ENCODE assay signal across 23 cellular contexts in the genomic region with DNA sequence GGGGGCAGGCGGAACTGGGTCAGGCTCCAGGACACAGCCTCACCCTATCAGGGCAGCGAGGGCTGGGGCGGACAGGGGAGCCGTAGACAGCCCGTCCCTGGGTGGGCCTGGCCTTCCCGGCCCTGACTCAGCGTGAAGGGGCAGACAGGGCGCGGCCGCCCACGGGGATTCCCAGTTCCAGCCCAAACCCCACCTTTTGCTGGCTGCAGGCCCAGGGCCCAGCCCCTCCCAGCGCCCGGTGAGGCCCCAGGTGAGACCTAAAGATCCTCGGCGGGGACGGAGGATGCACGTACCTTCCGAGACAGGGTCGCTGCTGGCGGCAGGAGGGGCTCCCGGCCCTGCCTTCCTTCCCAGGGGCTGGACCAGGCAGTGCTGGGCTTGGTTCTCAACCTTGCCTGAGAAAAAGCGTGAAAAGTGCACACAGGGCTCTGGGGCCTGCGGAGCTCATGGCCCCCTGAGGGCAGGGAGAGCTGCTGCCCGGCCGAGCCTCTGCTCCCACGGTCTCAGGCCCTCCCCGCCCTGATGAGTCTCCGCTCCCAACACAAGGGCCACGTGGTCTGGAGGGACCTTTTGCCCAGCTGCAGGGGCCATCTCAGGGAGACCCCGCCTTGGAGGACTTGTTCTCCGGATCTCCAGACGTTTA. TPM values are rescaled to one million over a fixed set of nuclear protein-coding genes. Genes with fewer than 3 reads are reported as not detected.
DNase-seq lines count a peak whose midpoint lies in the region; ATAC-seq, FAIRE-seq and TF ChIP-seq lines count a peak whose summit lies in the region.
"Had no signal": no experiment of that assay in that cellular context is flagged by ENCODE, and none has a peak within 500 bp of the region (broad histone marks: within the 10 kb centered on the region; RNA-seq: fewer than 3 reads in every experiment).

No MANE protein-coding gene starts in this region.

- in situ Hi-C loops in K562 (cut with MboI), result no loop called here
- in situ Hi-C loops in HepG2 (cut with HindIII; ENCODE audit: extremely low pct_ligation_motif_present, low pct_unique_long_range_greater_than_20kb), result no loop called here
- in situ Hi-C loops in transverse colon (cut with MboI; ENCODE audit: low pct_ligation_motif_present in 1 of 4, low pct_unique_long_range_greater_than_20kb in 1 of 4, low sequenced_read_pairs in 3 of 4), result no loop called here

- peaks cover 61 to 66% of the 10 kb centered on the region in 2 experiments for H3K27me3 ChIP-seq in K562 (ENCODE audit: control insufficient read depth in 2 of 2, insufficient read depth in 2 of 2, low read length in 2 of 2)
- H3K27me3 ChIP-seq in HepG2 (ENCODE audit: control insufficient read depth in 1 of 2, insufficient read depth in 2 of 2, low read length in 2 of 2), result peaks cover 0 to 5% of the 10 kb centered on the region in 2 experiments; a peak in 1 of 5 replicates
- H3K27me3 ChIP-seq in transverse colon, result no peaks in the 10 kb centered on the region
- H3K27me3 ChIP-seq: neutrophil, thyroid gland had no signal

- H3K4me1 ChIP-seq in K562 (replicated peaks in 1 of 2; ENCODE audit: control insufficient read depth in 2 of 2, insufficient read depth in 2 of 2, low read length in 2 of 2), result peaks cover 0 to 42% of the 10 kb centered on the region in 2 experiments; a peak in 3 of 5 replicates
- H3K4me1 ChIP-seq in HepG2 (ENCODE audit: insufficient read depth, low read length), result peaks cover 60% of the 10 kb centered on the region
- H3K4me1 ChIP-seq in transverse colon, result peaks cover 0 to 26% (median 17%) of the 10 kb centered on the region in 4 donors
- H3K4me1 ChIP-seq: sigmoid colon, thyroid gland had no signal

- no peak overlapping the region for H3K27ac Mint-ChIP-seq in activated CD4-positive, alpha-beta T cell treated with anti-CD3 and anti-CD28 coated beads for 36 hours
- H3K27ac Mint-ChIP-seq: IgD-negative memory B cell had no signal

- no peak for TF ChIP-seq CTCF in K562 (IDR thresholded peaks at IDR 0.05 in 2 of 3, conservative IDR thresholded peaks at IDR 0.05 in 1 of 3; ENCODE audit: insufficient read depth in 2 of 3, low read depth in 1 of 3, low read length in 3 of 3)
- TF ChIP-seq CTCF in HepG2 (CRISPR knock-in tag; IDR thresholded peaks at IDR 0.05), result no peak
- TF ChIP-seq CTCF in transverse colon (IDR thresholded peaks at IDR 0.05), result no peak

- no peaks in the 10 kb centered on the region for H3K27me3 Mint-ChIP-seq in activated CD4-positive, alpha-beta T cell treated with anti-CD3 and anti-CD28 coated beads for 36 hours

- 24% methylated on average over 32 of the region's 32 CpGs for WGBS in K562 (ENCODE audit: insufficient coverage, low coverage, missing lambda C conversion rate)
- WGBS in HepG2 (ENCODE audit: low lambda C conversion rate), result 35% methylated on average over 6 of the region's 32 CpGs
- WGBS in transverse colon (ENCODE audit: low coverage in 1 of 2), 2 donors, result 42% methylated on average over 23 of the region's 32 CpGs; no CpG with 5 or more reads in 1 of the 2 donors

- H2AFZ ChIP-seq in K562 (ENCODE audit: low read depth, low read length) (peak overlapping the region; percentile 34), HepG2 (ENCODE audit: low read length) (no peak overlapping the region)

- H4K20me1 ChIP-seq in K562 (replicated peaks; ENCODE audit: control insufficient read depth, insufficient read depth, low read length) (peaks cover 8% of the 10 kb centered on the region; the same call in 1 of the 2 replicates), HepG2 (ENCODE audit: insufficient read depth, low read length) (no peaks in the 10 kb centered on the region)

- no peaks in the 10 kb centered on the region for H3K36me3 ChIP-seq in K562 (ENCODE audit: control insufficient read depth, insufficient read depth, low read length)
- H3K36me3 ChIP-seq in HepG2 (replicated peaks in 1 of 2; ENCODE audit: control insufficient read depth in 1 of 2, insufficient read depth in 2 of 2, low read length in 2 of 2), result no peaks in the 10 kb centered on the region
- H3K36me3 ChIP-seq in transverse colon, result no peaks in the 10 kb centered on the region
- H3K36me3 ChIP-seq: neutrophil, sigmoid colon, thyroid gland had no signal

- DNase-seq in NCI-H748 (lab: John Stamatoyannopoulos, UW; ENCODE audit: unreplicated experiment) (peak; percentile 14), NCI-H748 treated with DMSO at 0.1 percent for 48 hours (lab: John Stamatoyannopoulos, UW) (no peak), K562 (ENCODE audit: extremely low read depth in 1 of 4, low spot score in 3 of 4) (peak in 2 of 4 experiments; percentile 79 to 82), HepG2 (ENCODE audit: low spot score) (no peak), transverse colon (peak; percentile 80), AG08396 (ENCODE audit: low spot score) (no peak)
- no peak for DNase-seq in activated CD4-positive, alpha-beta T cell treated with anti-CD3 and anti-CD28 coated beads for 36 hours
- DNase-seq: activated gamma-delta T cell treated with Interleukin-2 at 50 U/mL for 16 hours; anterior cingulate cortex; immature natural killer cell; NCI-H1048; NCI-H2171 treated with DMSO at 0.1 percent for 48 hours; SHP77 treated with DMSO at 0.1 percent for 48 hours; sigmoid colon; stimulated activated CD4-positive, alpha-beta T cell treated with anti-CD3 and anti-CD28 coated beads, Interleukin-4, amount 100 ng/mL, for 1 hour; T-helper 9 cell; thyroid gland had no signal

- H3K79me2 ChIP-seq in K562 (ENCODE audit: control insufficient read depth, insufficient read depth, low read length) (no peaks in the 10 kb centered on the region), HepG2 (ENCODE audit: insufficient read depth, low read length) (no peaks in the 10 kb centered on the region)

- TF ChIP-seq POLR2A in K562 (conservative IDR thresholded peaks at IDR 0.05), result no peak
- no peak for TF ChIP-seq POLR2A in HepG2 (IDR thresholded peaks at IDR 0.05; ENCODE audit: insufficient read depth in 1 of 2, low read depth in 2 of 2, low read length in 2 of 2)
- no peak for TF ChIP-seq POLR2A in transverse colon (IDR thresholded peaks at IDR 0.05)

- H3K4me3 ChIP-seq in K562 (no peak overlapping the region), HepG2 (replicated peaks in 1 of 3; ENCODE audit: insufficient read depth in 1 of 3, low read depth in 2 of 3, low read length in 3 of 3) (peak overlapping the region; percentile 45 to 76 (median 56); a peak in 5 of 6 replicates), transverse colon (no peak overlapping the region)
- H3K4me3 ChIP-seq: sigmoid colon, thyroid gland had no signal

- CTCF ChIA-PET in K562 (lab: Yijun Ruan, JAX; ENCODE audit: low intra/inter-chr PET ratio) (no interaction called here), HepG2 (lab: Yijun Ruan, JAX; ENCODE audit: low intra/inter-chr PET ratio, low total read pairs) (no interaction called here)
- CTCF ChIA-PET in activated CD4-positive, alpha-beta T cell treated with anti-CD3 and anti-CD28 coated beads for 36 hours (lab: Charles Lee), result interaction anchor here (0.6 kb wide), 1 partner anchor 23 kb away, joined by 3 read pairs; no protein-coding TSS in a partner anchor

- TF ChIP-seq EP300 in K562 (IDR thresholded peaks at IDR 0.05; ENCODE audit: low read length), result no peak
- no peak for TF ChIP-seq EP300 in HepG2 (IDR thresholded peaks at IDR 0.05; ENCODE audit: low read depth in 2 of 2, low read length in 2 of 2)
- no peak for TF ChIP-seq EP300 in HepG2 (CRISPR knock-in tag; IDR thresholded peaks at IDR 0.05; ENCODE audit: borderline replicate concordance)
- TF ChIP-seq EP300 in transverse colon (IDR thresholded peaks at IDR 0.05; ENCODE audit: low read depth), result no peak

- H3K9me3 Mint-ChIP-seq in activated CD4-positive, alpha-beta T cell treated with anti-CD3 and anti-CD28 coated beads for 36 hours (ENCODE audit: low read depth), result no peaks in the 10 kb centered on the region
- H3K9me3 Mint-ChIP-seq: IgD-negative memory B cell, immature natural killer cell had no signal

- no peaks in the 10 kb centered on the region for H3K9me1 ChIP-seq in K562 (ENCODE audit: control insufficient read depth, insufficient read depth, low read length)

- intact Hi-C loops in K562 (cut with micrococcal nuclease), result no loop called here
- intact Hi-C loops in HepG2 (cut with micrococcal nuclease; ENCODE audit: unreplicated experiment), result no loop called here
- intact Hi-C loops in transverse colon (cut with DNase I; ENCODE audit: low total_unique reads), result no loop called here
- intact Hi-C loops in activated CD4-positive, alpha-beta T cell treated with anti-CD3 and anti-CD28 coated beads for 36 hours (cut with DNase I, micrococcal nuclease), result no loop called here

- H3K9ac ChIP-seq in K562 (ENCODE audit: insufficient read depth in 1 of 2, low read depth in 2 of 2, low read length in 2 of 2) (peak overlapping the region in 1 of 2 experiments; percentile 9; a peak in 2 of 4 replicates), HepG2 (ENCODE audit: insufficient read depth, low read depth, low read length) (peak overlapping the region; percentile 66)

- no peak for TF ChIP-seq RAD21 in K562 (CRISPR knock-in tag; conservative IDR thresholded peaks at IDR 0.05 in 1 of 2, IDR thresholded peaks at IDR 0.05 in 1 of 2)
- TF ChIP-seq RAD21 in HepG2 (CRISPR knock-in tag; IDR thresholded peaks at IDR 0.05), result no peak

- POLR2A ChIA-PET in K562 (lab: Yijun Ruan, JAX), result no interaction called here
- POLR2A ChIA-PET in HepG2 (lab: Yijun Ruan, JAX), result no interaction called here
- POLR2A ChIA-PET in activated CD4-positive, alpha-beta T cell treated with anti-CD3 and anti-CD28 coated beads for 36 hours (lab: Charles Lee), result no interaction called here

- H3K4me2 ChIP-seq in K562 (ENCODE audit: insufficient read depth, low read length) (no peak overlapping the region), HepG2 (ENCODE audit: low read depth, low read length) (peak overlapping the region; percentile 86)

- ATAC-seq in K562 (peak; percentile 20), HepG2 (peak; percentile 60), HG03565 (IDR thresholded peaks at IDR 0.05; ENCODE audit: unreplicated experiment) (no peak)
- ATAC-seq in activated CD4-positive, alpha-beta T cell treated with anti-CD3 and anti-CD28 coated beads for 36 hours, result no peak

- no peak for FAIRE-seq in K562 (lab: Jason Lieb, UNC)
- FAIRE-seq in HepG2 (lab: Jason Lieb, UNC), result no peak
- FAIRE-seq: endothelial cell of umbilical vein had no signal

- 0 out of 2 replicates have a peak, but pooled peaks cover 3% of the 10 kb centered on the region for H3K9me3 ChIP-seq in K562 (replicated peaks; ENCODE audit: control insufficient read depth, insufficient read depth, low read depth, low read length)
- H3K9me3 ChIP-seq in HepG2 (ENCODE audit: low read length), result no peaks in the 10 kb centered on the region
- no peaks in the 10 kb centered on the region for H3K9me3 ChIP-seq in transverse colon
- H3K9me3 ChIP-seq: neutrophil, sigmoid colon, thyroid gland had no signal

- no peaks in the 10 kb centered on the region for H3K36me3 Mint-ChIP-seq in activated CD4-positive, alpha-beta T cell treated with anti-CD3 and anti-CD28 coated beads for 36 hours (ENCODE audit: low read depth)
- H3K36me3 Mint-ChIP-seq: immature natural killer cell had no signal

- H3K4me1 Mint-ChIP-seq in activated CD4-positive, alpha-beta T cell treated with anti-CD3 and anti-CD28 coated beads for 36 hours, result no peaks in the 10 kb centered on the region
- H3K4me1 Mint-ChIP-seq: IgD-negative memory B cell had no signal

- BruUV-seq in K562 (replicated peaks; lab: Mats Ljungman, UMichigan) (no TSS peak), HepG2 (replicated peaks; lab: Mats Ljungman, UMichigan) (no TSS peak)

- no peak overlapping the region for H3K4me3 Mint-ChIP-seq in activated CD4-positive, alpha-beta T cell treated with anti-CD3 and anti-CD28 coated beads for 36 hours
- H3K4me3 Mint-ChIP-seq: IgD-negative memory B cell, immature natural killer cell had no signal

- H3K27ac ChIP-seq in K562 (ENCODE audit: extremely low read depth, low read depth, low read length) (no peak overlapping the region), HepG2 (ENCODE audit: extremely low read length, insufficient read depth, low read length) (no peak overlapping the region), transverse colon (no peak overlapping the region)
- H3K27ac ChIP-seq: 22Rv1, C4-2B, neutrophil, sigmoid colon, thyroid gland had no signal

RNA-seq across cellular contexts. Expression of a gene that starts 43.9 kb away (rescaled TPM):
- 136 and 330 TPM in 2 replicates for total RNA-seq in K562 (2011; cell fraction: chromatin; rRNA removed; ENCODE audit: low replicate concordance)
- total RNA-seq in K562 (2011; cell fraction: nucleolus; rRNA removed), result 82.5 and 83.7 TPM in 2 replicates
- total RNA-seq in K562 (2011; cell fraction: nucleoplasm; rRNA removed), result 139 and 175 TPM in 2 replicates
- total RNA-seq in K562 (2014; rRNA removed) (116 and 147 TPM in 2 replicates), K562 (2014; rRNA removed; fragmentation: Illumina TruSeq; extraction: Trizol) (135 and 158 TPM in 2 replicates), K562 (2015; rRNA removed; fragmentation: Illumina TruSeq; extraction: Trizol) (132 and 149 TPM in 2 replicates), K562 (2021) (128 and 131 TPM in 2 replicates), HepG2 (2016; rRNA removed; fragmentation: Illumina TruSeq; extraction: Trizol) (53.9 and 72.9 TPM in 2 replicates), transverse colon (10 to 100 TPM; 47.0 to 87.6 (median 60.5) TPM)
- polyA plus RNA-seq in K562 (2011; rRNA removed) (63.1 and 84.5 TPM in 2 replicates), K562 (2014; fragmentation: Illumina TruSeq; extraction: Trizol) (158 and 225 TPM in 2 replicates), K562 (2014; fragmentation: Nextera tagmentation; extraction: Ambion mirVana) (100 to 1,000 TPM in 1 of 2 experiments, 10 to 100 TPM in 1; 96.6 to 100 TPM), K562 (2014; rRNA removed) (135 and 158 TPM in 2 replicates), HepG2 (2011; rRNA removed) (27.1 and 29.9 TPM in 2 replicates)
- 30.0 and 41.8 TPM in 2 replicates for polyA plus RNA-seq in K562 (2011; cell fraction: cytosol; rRNA removed)
- 45.6 and 48.0 TPM in 2 replicates for polyA plus RNA-seq in K562 (2011; cell fraction: nucleus; rRNA removed)
- 109 and 130 TPM in 2 replicates for polyA plus RNA-seq in K562 (2012)
- polyA minus RNA-seq in K562 (2011; rRNA and poly(A)+ RNA removed), result 60.6 and 70.5 TPM in 2 replicates
- polyA minus RNA-seq in K562 (2011; cell fraction: cytosol; rRNA and poly(A)+ RNA removed), result 59.2 and 63.5 TPM in 2 replicates
- 39.3 and 44.5 TPM in 2 replicates for polyA minus RNA-seq in K562 (2011; cell fraction: nucleus; rRNA and poly(A)+ RNA removed)
- 51.7 and 58.5 TPM in 2 replicates for total RNA-seq in HepG2 (2016; cell fraction: cytosol; rRNA removed; fragmentation: Illumina TruSeq; extraction: Trizol; ENCODE audit: low read depth)
- total RNA-seq in HepG2 (2016; cell fraction: insoluble cytoplasmic fraction; rRNA removed; fragmentation: Illumina TruSeq; extraction: Trizol), result 57.3 and 66.0 TPM in 2 replicates
- 37.1 and 38.2 TPM in 2 replicates for total RNA-seq in HepG2 (2016; cell fraction: membrane; rRNA removed; fragmentation: Illumina TruSeq; extraction: Trizol)
- 31.6 and 33.1 TPM in 2 replicates for total RNA-seq in HepG2 (2016; cell fraction: nucleus; rRNA removed; fragmentation: Illumina TruSeq; extraction: Trizol)
- polyA plus RNA-seq in HepG2 (2011; cell fraction: cytosol; rRNA removed), result 14.8 and 23.9 TPM in 2 replicates
- polyA plus RNA-seq in HepG2 (2011; cell fraction: nucleus; rRNA removed), result 22.1 and 25.2 TPM in 2 replicates
- 61.9 and 67.0 TPM in 2 replicates for polyA plus RNA-seq in HepG2 (2012)
- 15.6 and 19.2 TPM in 2 replicates for polyA plus RNA-seq in HepG2 (2016; cell fraction: cytosol; fragmentation: Illumina TruSeq; extraction: Trizol; ENCODE audit: low read depth)
- 96.0 and 98.3 TPM in 2 replicates for polyA plus RNA-seq in HepG2 (2016; cell fraction: insoluble cytoplasmic fraction; fragmentation: Illumina TruSeq; extraction: Trizol; ENCODE audit: low read depth)
- polyA plus RNA-seq in HepG2 (2016; cell fraction: membrane; fragmentation: Illumina TruSeq; extraction: Trizol; ENCODE audit: low read depth), result 29.1 and 33.0 TPM in 2 replicates
- 55.8 and 62.6 TPM in 2 replicates for polyA plus RNA-seq in HepG2 (2016; cell fraction: nucleus; fragmentation: Illumina TruSeq; extraction: Trizol; ENCODE audit: insufficient read depth, low read depth)
- 18.1 and 22.3 TPM in 2 replicates for polyA minus RNA-seq in HepG2 (2011; rRNA and poly(A)+ RNA removed; ENCODE audit: low replicate concordance)
- 25.6 and 28.2 TPM in 2 replicates for polyA minus RNA-seq in HepG2 (2011; cell fraction: cytosol; rRNA and poly(A)+ RNA removed)
- 43.9 and 51.2 TPM in 2 replicates for polyA minus RNA-seq in HepG2 (2011; cell fraction: nucleus; rRNA and poly(A)+ RNA removed)
- total RNA-seq in activated CD4-positive, alpha-beta T cell treated with anti-CD3 and anti-CD28 coated beads for 36 hours, result 10 to 100 TPM; 89.9 to 92.9 TPM

Comparison
In these comparisons a context has a peak if more than half of its experiments do, and no peak if none do; other contexts are left out.
1. DNase-seq: peak in NCI-H748 (single experiment) and transverse colon (single experiment); none in NCI-H748 treated with DMSO at 0.1 percent for 48 hours (single experiment), HepG2 (single experiment), AG08396 (single experiment) and activated CD4-positive, alpha-beta T cell treated with anti-CD3 and anti-CD28 coated beads for 36 hours (single experiment).
2. ATAC-seq: peak in K562 (single experiment) and HepG2 (single experiment); none in HG03565 (single experiment) and activated CD4-positive, alpha-beta T cell treated with anti-CD3 and anti-CD28 coated beads for 36 hours (single experiment).
3. H3K4me3 ChIP-seq: peak in HepG2 (3 of 3); none in K562 (single experiment) and transverse colon (0 of 4).